Comparison of ENCODE assay signal across 19 cellular contexts in the genomic region with DNA sequence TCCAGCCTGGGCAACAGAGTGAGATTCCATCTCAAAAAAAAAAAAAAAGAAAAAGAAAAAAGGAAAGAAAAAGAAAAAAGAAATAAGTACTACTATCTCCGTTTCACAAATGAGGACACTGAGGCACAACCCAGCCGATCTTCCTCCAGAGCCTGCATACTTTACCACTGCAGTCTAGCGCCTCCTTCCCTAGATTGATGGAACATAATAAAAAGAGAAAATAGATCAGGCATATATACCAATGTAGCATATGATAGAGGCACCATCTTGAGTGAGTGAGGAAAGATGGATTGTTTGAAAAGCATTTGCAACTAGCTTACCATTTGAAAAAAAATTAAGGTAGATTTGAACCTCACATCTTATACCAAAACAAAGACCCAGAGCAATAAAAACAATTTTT. TPM values are rescaled to one million over a fixed set of nuclear protein-coding genes. Genes with fewer than 3 reads are reported as not detected.
DNase-seq lines count a peak whose midpoint lies in the region; ATAC-seq and TF ChIP-seq lines count a peak whose summit lies in the region.
"Had no signal": no experiment of that assay in that cellular context is flagged by ENCODE, and none has a peak within 500 bp of the region (broad histone marks: within the 10 kb centered on the region; RNA-seq: fewer than 3 reads in every experiment).

No MANE protein-coding gene starts in this region.

- H3K27ac Mint-ChIP-seq in chondrocyte (ENCODE audit: unreplicated experiment), result no peak overlapping the region
- H3K27ac Mint-ChIP-seq in naive thymus-derived CD8-positive, alpha-beta T cell, result no peak overlapping the region
- H3K27ac Mint-ChIP-seq: CD4-positive, alpha-beta memory T cell had no signal

- no peaks in the 10 kb centered on the region for H3K79me2 ChIP-seq in DND-41 (ENCODE audit: insufficient read depth, low read length)
- H3K79me2 ChIP-seq in Loucy (ENCODE audit: insufficient read depth, low read length), result no peaks in the 10 kb centered on the region

- H3K36me3 Mint-ChIP-seq in chondrocyte (ENCODE audit: low read depth), result no peaks in the 10 kb centered on the region
- no peaks in the 10 kb centered on the region for H3K36me3 Mint-ChIP-seq in naive thymus-derived CD8-positive, alpha-beta T cell
- H3K36me3 Mint-ChIP-seq: CD4-positive, alpha-beta memory T cell had no signal

- no peaks in the 10 kb centered on the region for H3F3A ChIP-seq in Loucy (ENCODE audit: low read depth)

- H3K9ac ChIP-seq in DND-41 (ENCODE audit: low read depth, low read length) (no peak overlapping the region), Loucy (ENCODE audit: low read depth, low read length, poor library complexity, severe bottlenecking) (no peak overlapping the region)

- no peak overlapping the region for H3K4me3 Mint-ChIP-seq in chondrocyte (ENCODE audit: unreplicated experiment)
- H3K4me3 Mint-ChIP-seq in naive thymus-derived CD8-positive, alpha-beta T cell, result no peak overlapping the region
- H3K4me3 Mint-ChIP-seq: CD4-positive, alpha-beta memory T cell; IgD-negative memory B cell had no signal

- H3K4me1 ChIP-seq in DND-41 (ENCODE audit: insufficient read depth, low read length), result peaks cover 6% of the 10 kb centered on the region
- peaks cover 2% of the 10 kb centered on the region for H3K4me1 ChIP-seq in Loucy (ENCODE audit: insufficient read depth, low read length, poor library complexity, severe bottlenecking)
- peaks cover 3% of the 10 kb centered on the region for H3K4me1 ChIP-seq in lower lobe of right lung
- H3K4me1 ChIP-seq: BE2C, SJCRH30 had no signal

- H3K4me3 ChIP-seq in DND-41 (ENCODE audit: low read depth in 1 of 2, low read length in 2 of 2) (no peak overlapping the region), Loucy (ENCODE audit: low read length, poor library complexity, severe bottlenecking) (no peak overlapping the region), fibroblast of villous mesenchyme (ENCODE audit: low read depth, low read length) (no peak overlapping the region), lower lobe of right lung (no peak overlapping the region)
- H3K4me3 ChIP-seq: SJCRH30 had no signal

- DNase-seq in DND-41 (no peak), chondrocyte (ENCODE audit: low spot score) (no peak), fibroblast of villous mesenchyme (ENCODE audit: low read depth) (no peak), lower lobe of right lung (no peak), NCI-H2029 (lab: John Stamatoyannopoulos, UW) (no peak)
- DNase-seq in naive thymus-derived CD8-positive, alpha-beta T cell, result no peak
- DNase-seq: BE2C; Calu3; CD4-positive, alpha-beta memory T cell; NCI-H1417 treated with DMSO at 0.1 percent for 48 hours; NCI-H1930; NCI-H2171; NCI-H446; NCI-H69; SJCRH30 had no signal

- no peak overlapping the region for H3K27ac ChIP-seq in DND-41 (ENCODE audit: low read length)
- H3K27ac ChIP-seq in lower lobe of right lung, result no peak overlapping the region
- H3K27ac ChIP-seq: RWPE1, SJCRH30 had no signal

- no peak for ATAC-seq in DND-41 (ENCODE audit: insufficient read depth, low read depth)
- ATAC-seq in naive thymus-derived CD8-positive, alpha-beta T cell, result no peak
- no peak for ATAC-seq in lower lobe of right lung
- ATAC-seq in HG02678 (IDR thresholded peaks at IDR 0.05; ENCODE audit: unreplicated experiment), result no peak

- H3K4me2 ChIP-seq in DND-41 (ENCODE audit: insufficient read depth, low read length) (no peak overlapping the region), Loucy (ENCODE audit: low read depth, low read length, poor library complexity, severe bottlenecking) (no peak overlapping the region)

- H2AFZ ChIP-seq in DND-41 (ENCODE audit: low read depth, low read length) (no peak overlapping the region), Loucy (ENCODE audit: low read length) (no peak overlapping the region)

- intact Hi-C loops in lower lobe of right lung (cut with DNase I), result no loop called here

- H3K9me2 ChIP-seq in Loucy (replicated peaks; ENCODE audit: low read depth, low read length), result no peaks in the 10 kb centered on the region

- no peaks in the 10 kb centered on the region for H3K9me3 ChIP-seq in DND-41 (ENCODE audit: insufficient read depth, low read length, severe bottlenecking)
- no peaks in the 10 kb centered on the region for H3K9me3 ChIP-seq in Loucy (ENCODE audit: insufficient read depth, low read depth, low read length)
- H3K9me3 ChIP-seq in lower lobe of right lung, result no peaks in the 10 kb centered on the region
- H3K9me3 ChIP-seq: BE2C, SJCRH30 had no signal

- POLR2A ChIA-PET in naive thymus-derived CD8-positive, alpha-beta T cell (lab: Charles Lee), result interaction anchor here (1.1 kb wide), 1 partner anchor 16 kb away, joined by 3 read pairs; no protein-coding TSS in a partner anchor

- peaks cover 13% of the 10 kb centered on the region for H3K27me3 Mint-ChIP-seq in chondrocyte (ENCODE audit: low read depth)
- H3K27me3 Mint-ChIP-seq in naive thymus-derived CD8-positive, alpha-beta T cell, result peaks cover 3 to 28% (median 9%) of the 10 kb centered on the region in 5 donors

- H3K36me3 ChIP-seq in DND-41 (ENCODE audit: insufficient read depth, low read length), result no peaks in the 10 kb centered on the region
- no peaks in the 10 kb centered on the region for H3K36me3 ChIP-seq in Loucy (ENCODE audit: insufficient read depth, low read length)
- H3K36me3 ChIP-seq in lower lobe of right lung, result no peaks in the 10 kb centered on the region
- H3K36me3 ChIP-seq: BE2C, SJCRH30 had no signal

- H4K20me1 ChIP-seq in DND-41 (ENCODE audit: insufficient read depth, low read length), result no peaks in the 10 kb centered on the region
- no peaks in the 10 kb centered on the region for H4K20me1 ChIP-seq in Loucy (ENCODE audit: insufficient read depth, low read length, poor library complexity, severe bottlenecking)

- no peaks in the 10 kb centered on the region for H3K9me3 Mint-ChIP-seq in chondrocyte (ENCODE audit: low read depth)
- no peaks in the 10 kb centered on the region for H3K9me3 Mint-ChIP-seq in naive thymus-derived CD8-positive, alpha-beta T cell
- H3K9me3 Mint-ChIP-seq: CD4-positive, alpha-beta memory T cell; IgD-negative memory B cell had no signal

- H3K27me3 ChIP-seq in DND-41 (ENCODE audit: insufficient read depth, low read length, poor library complexity) (peaks cover 4% of the 10 kb centered on the region), Loucy (ENCODE audit: insufficient read depth, low read length, poor library complexity, severe bottlenecking) (no peaks in the 10 kb centered on the region), lower lobe of right lung (ENCODE audit: low read depth) (no peaks in the 10 kb centered on the region)
- H3K27me3 ChIP-seq: SJCRH30 had no signal

- H3K4me1 Mint-ChIP-seq in chondrocyte (ENCODE audit: low read depth), result peaks cover 2% of the 10 kb centered on the region
- H3K4me1 Mint-ChIP-seq in naive thymus-derived CD8-positive, alpha-beta T cell, result peaks cover under 1 to 12% (median 2%) of the 10 kb centered on the region in 4 donors

- TF ChIP-seq CTCF in DND-41 (IDR thresholded peaks at IDR 0.05; ENCODE audit: borderline replicate concordance, extremely low read depth, low read length, poor library complexity, severe bottlenecking) (peak; percentile 21), Loucy (conservative IDR thresholded peaks at IDR 0.05; ENCODE audit: low read length) (peak; percentile 24), chondrocyte (IDR thresholded peaks at IDR 0.05) (peak; percentile 21), fibroblast of villous mesenchyme (IDR thresholded peaks at IDR 0.05; ENCODE audit: insufficient read depth, low read depth, low read length) (peak; percentile 17), lower lobe of right lung (IDR thresholded peaks at IDR 0.05) (no peak)

RNA-seq across cellular contexts. Expression of a gene that starts 5.2 kb away (rescaled TPM):
- total RNA-seq in chondrocyte (41.3 to 73.3 TPM (median 48.9 TPM) in 3 replicates), fibroblast of villous mesenchyme (23.7 and 47.0 TPM in 2 replicates), lower lobe of right lung (62.3 TPM)
- total RNA-seq in naive thymus-derived CD8-positive, alpha-beta T cell, result 10 to 100 TPM; 45.2 to 59.8 TPM
- polyA plus RNA-seq in naive thymus-derived CD8-positive, alpha-beta T cell, result 100 to 1,000 TPM; 103 to 159 (median 159) TPM

RNA-seq across cellular contexts. Expression of a gene that starts 9.8 kb away (rescaled TPM):
- 34.0 to 40.3 TPM (median 37.9 TPM) in 3 replicates for total RNA-seq in chondrocyte
- total RNA-seq in fibroblast of villous mesenchyme, result 52.5 and 58.7 TPM in 2 replicates
- total RNA-seq in naive thymus-derived CD8-positive, alpha-beta T cell, result 10 to 100 TPM; 26.7 to 26.9 TPM
- 10 to 100 TPM; 50.3 to 72.7 (median 62.3) TPM for polyA plus RNA-seq in naive thymus-derived CD8-positive, alpha-beta T cell
- total RNA-seq in lower lobe of right lung, result 42.6 TPM

RNA-seq across cellular contexts. Expression of a gene that starts 17.8 kb away (rescaled TPM):
- 10.9 to 27.6 TPM (median 12.6 TPM) in 3 replicates for total RNA-seq in chondrocyte
- not detected in 2 replicates for total RNA-seq in fibroblast of villous mesenchyme
- 1 to 10 TPM; 8.5 to 8.6 TPM for total RNA-seq in naive thymus-derived CD8-positive, alpha-beta T cell
- polyA plus RNA-seq in naive thymus-derived CD8-positive, alpha-beta T cell, result 10 to 100 TPM in 1 of 3 donors, 1 to 10 TPM in 2; 2.9 to 12.0 (median 7.7) TPM
- total RNA-seq in lower lobe of right lung, result 144 TPM
- polyA plus RNA-seq: IgD-negative memory B cell had no signal

RNA-seq across cellular contexts. Expression of a gene that starts 27.6 kb away (rescaled TPM):
- total RNA-seq in chondrocyte (159 to 202 TPM (median 174 TPM) in 3 replicates), fibroblast of villous mesenchyme (65.6 and 95.3 TPM in 2 replicates), lower lobe of right lung (173 TPM)
- total RNA-seq in naive thymus-derived CD8-positive, alpha-beta T cell, result 100 to 1,000 TPM; 148 to 152 TPM
- polyA plus RNA-seq in naive thymus-derived CD8-positive, alpha-beta T cell, result 100 to 1,000 TPM; 453 to 495 (median 490) TPM

RNA-seq across cellular contexts. Expression of a gene that starts 28.2 kb away (rescaled TPM):
- total RNA-seq in chondrocyte (9.6 to 10.7 TPM (median 9.7 TPM) in 3 replicates), fibroblast of villous mesenchyme (6.5 and 7.7 TPM in 2 replicates), lower lobe of right lung (0.35 TPM)
- total RNA-seq in naive thymus-derived CD8-positive, alpha-beta T cell, result 1 to 10 TPM; 4.0 to 4.1 TPM
- polyA plus RNA-seq in naive thymus-derived CD8-positive, alpha-beta T cell, result under 1 TPM; 0.40 to 0.92 (median 0.60) TPM
